15 cellular contexts compared by ENCODE assay signal in genomic region chr20:48694466-48694865, GRCh38.
"Had no signal": no experiment of that assay in that cellular context is flagged by ENCODE, and none has a peak within 500 bp of the region (broad histone marks: within the 10 kb centered on the region; RNA-seq: fewer than 3 reads in every experiment).

No MANE protein-coding gene starts in this region.

- H3K9me3 Mint-ChIP-seq: brain; dendritic cell treated with granulocyte-macrophage colony-stimulating factor and Interleukin-4, amounts not matched to agents 40 ng/mL and 50 ng/mL, for 4 days; effector memory CD8-positive, alpha-beta T cell had no signal

- H3K27ac ChIP-seq: gastroesophageal sphincter, left ventricle myocardium inferior, pancreas, skin epidermis, upper lobe of left lung, WERI-Rb-1 had no signal

- H3K27ac Mint-ChIP-seq: dendritic cell treated with granulocyte-macrophage colony-stimulating factor and Interleukin-4, amounts not matched to agents 40 ng/mL and 50 ng/mL, for 4 days had no signal

- H3K27me3 Mint-ChIP-seq: brain; dendritic cell treated with granulocyte-macrophage colony-stimulating factor and Interleukin-4, amounts not matched to agents 40 ng/mL and 50 ng/mL, for 4 days; effector memory CD8-positive, alpha-beta T cell had no signal

- H3K4me3 Mint-ChIP-seq: brain; dendritic cell treated with granulocyte-macrophage colony-stimulating factor and Interleukin-4, amounts not matched to agents 40 ng/mL and 50 ng/mL, for 4 days; effector memory CD8-positive, alpha-beta T cell; neural crest cell had no signal

- H3K36me3 ChIP-seq: left ventricle myocardium inferior, pancreas had no signal

- H3K9me3 ChIP-seq: gastroesophageal sphincter, left ventricle myocardium inferior, pancreas, upper lobe of left lung had no signal

- H3K27me3 ChIP-seq: gastroesophageal sphincter, pancreas, upper lobe of left lung had no signal

- ATAC-seq: effector memory CD8-positive, alpha-beta T cell; gastroesophageal sphincter had no signal

- H3K4me3 ChIP-seq: gastroesophageal sphincter, left ventricle myocardium inferior, pancreas, skin epidermis, upper lobe of left lung had no signal

- DNase-seq: activated CD4-positive, alpha-beta T cell treated with anti-CD3 and anti-CD28 coated beads for 4 hours; activated naive CD4-positive, alpha-beta T cell; amygdala; cerebellar nuclear complex; effector memory CD8-positive, alpha-beta T cell; left ventricle myocardium inferior; mesendoderm; upper lobe of left lung; WERI-Rb-1 had no signal
